Comparison of ENCODE assay signal across 9 cellular contexts in the genomic region with DNA sequence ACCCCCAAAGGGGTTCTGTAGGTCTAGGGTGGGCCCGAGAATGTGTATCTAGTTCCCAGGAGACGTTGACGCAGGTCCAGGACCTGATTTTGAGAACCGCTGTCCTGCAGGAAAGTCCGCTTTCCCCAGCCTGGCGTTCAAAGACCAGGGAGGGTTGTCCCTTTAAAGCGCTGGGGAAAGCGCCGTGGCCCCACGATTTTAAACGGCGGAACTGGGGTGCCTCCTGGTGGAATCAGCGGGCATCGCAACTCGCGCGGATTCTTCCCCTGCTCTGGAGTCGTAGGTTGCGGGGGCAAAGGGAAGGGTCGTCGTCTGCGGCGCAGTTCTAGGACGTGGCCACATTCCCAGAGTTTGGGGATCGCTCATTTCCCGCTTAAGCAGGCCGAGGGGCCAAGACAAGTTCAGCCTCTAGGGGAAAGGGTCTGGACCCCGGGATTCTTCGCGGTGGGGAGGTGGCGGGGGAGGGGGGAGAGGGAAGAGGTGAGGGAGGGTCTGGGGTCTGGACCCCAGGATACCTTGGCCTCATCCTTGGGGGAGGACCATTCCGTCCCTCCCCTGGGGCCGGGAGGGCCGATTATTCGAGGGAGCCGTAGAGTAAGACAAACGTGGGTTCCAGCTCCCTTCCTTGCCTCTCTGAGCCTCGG. TPM values are rescaled to one million over a fixed set of nuclear protein-coding genes. Genes with fewer than 3 reads are reported as not detected.
A peak's percentile ranks its signal among the peaks of the same experiment; 100 is the strongest.
DNase-seq lines count a peak whose midpoint lies in the region; ATAC-seq and TF ChIP-seq lines count a peak whose summit lies in the region.
"Had no signal": no experiment of that assay in that cellular context is flagged by ENCODE, and none has a peak within 500 bp of the region (broad histone marks: within the 10 kb centered on the region; RNA-seq: fewer than 3 reads in every experiment).

No MANE protein-coding gene starts in this region.

- H3K4me3 ChIP-seq in RWPE2 (ENCODE audit: severe bottlenecking) (no peak overlapping the region), thoracic aorta (peak overlapping the region; percentile 71)

- H3K27me3 Mint-ChIP-seq in Calu3 (ENCODE audit: unreplicated experiment) (peaks cover 85% of the 10 kb centered on the region), osteocyte (ENCODE audit: unreplicated experiment) (peaks cover 6% of the 10 kb centered on the region)

- intact Hi-C loops in Calu3 (cut with micrococcal nuclease; ENCODE audit: unreplicated experiment): loop anchor here (1.0 to 2.0 kb wide), 3 partner anchors 85 to 208 kb away; no protein-coding TSS in a partner anchor

- H3K4me1 Mint-ChIP-seq in Calu3 (ENCODE audit: low read depth, unreplicated experiment) (peaks cover 10% of the 10 kb centered on the region), osteocyte (ENCODE audit: unreplicated experiment) (peaks cover 29% of the 10 kb centered on the region)

- BruUV-seq in Calu3 (replicated peaks; lab: Mats Ljungman, UMichigan): no TSS peak

- CTCF ChIA-PET in Calu3 (lab: Charles Lee): interaction anchor here (1.5 to 2.6 kb wide), 3 partner anchors 85 to 207 kb away, joined by 5 to 9 read pairs (median 8); no protein-coding TSS in a partner anchor

- peak overlapping the region; percentile 10 for H3K4me3 Mint-ChIP-seq in Calu3 (ENCODE audit: low read depth, unreplicated experiment)
- peak overlapping the region; percentile 62 for H3K4me3 Mint-ChIP-seq in osteocyte (ENCODE audit: unreplicated experiment)

- H3K36me3 ChIP-seq in RWPE2 (ENCODE audit: low read depth): no peaks in the 10 kb centered on the region
- no peaks in the 10 kb centered on the region for H3K36me3 ChIP-seq in thoracic aorta

- peak; percentile 86 for DNase-seq in Calu3
- DNase-seq in KBM-7: peak; percentile 84
- peak; percentile 71 for DNase-seq in RWPE2 (ENCODE audit: low spot score)
- DNase-seq in activated naive CD4-positive, alpha-beta T cell (lab: John Stamatoyannopoulos, UW): peak; percentile 64 to 77 (median 70)
- DNase-seq in globus pallidus (ENCODE audit: low spot score): peak; percentile 71
- peak; percentile 94 for DNase-seq in osteocyte (ENCODE audit: extremely low spot score, unreplicated experiment)
- no peak for DNase-seq in thoracic aorta (ENCODE audit: low spot score)

- TF ChIP-seq CTCF in Calu3 (IDR thresholded peaks at IDR 0.05; ENCODE audit: unreplicated experiment) (peak; percentile 96), RWPE2 (IDR thresholded peaks at IDR 0.05; ENCODE audit: poor library complexity, severe bottlenecking) (peak; percentile 94), osteocyte (IDR thresholded peaks at IDR 0.05) (peak; percentile 91), thoracic aorta (IDR thresholded peaks at IDR 0.05) (peak; percentile 98)

- ATAC-seq in RWPE2 (ENCODE audit: low read depth) (peak; percentile 69), thoracic aorta (ENCODE audit: insufficient number of reproducible peaks, low FRiP score, low read depth) (no peak), HG02759 (IDR thresholded peaks at IDR 0.05; ENCODE audit: unreplicated experiment) (no peak)

- H3K36me3 Mint-ChIP-seq in Calu3 (ENCODE audit: insufficient read depth, unreplicated experiment) (no peaks in the 10 kb centered on the region), osteocyte (ENCODE audit: unreplicated experiment) (no peaks in the 10 kb centered on the region)

- H3K27me3 ChIP-seq in RWPE2 (ENCODE audit: insufficient read depth, poor library complexity, severe bottlenecking): no peaks in the 10 kb centered on the region
- H3K27me3 ChIP-seq in thoracic aorta (replicated peaks; ENCODE audit: insufficient read depth): no peaks in the 10 kb centered on the region

- H3K27ac ChIP-seq in RWPE2 (ENCODE audit: poor library complexity, severe bottlenecking): no peak overlapping the region
- H3K27ac ChIP-seq in thoracic aorta: peak overlapping the region in 1 of 2 donors; percentile 56

- in situ Hi-C loops in KBM-7 (cut with MboI; ENCODE audit: low pct_unique_long_range_greater_than_20kb, low sequenced_read_pairs): no loop called here

- no peak overlapping the region for H3K27ac Mint-ChIP-seq in Calu3 (ENCODE audit: unreplicated experiment)
- no peak overlapping the region for H3K27ac Mint-ChIP-seq in osteocyte (ENCODE audit: unreplicated experiment)

- H3K4me1 ChIP-seq in RWPE2 (ENCODE audit: insufficient read depth, poor library complexity, severe bottlenecking) (no peaks in the 10 kb centered on the region), thoracic aorta (ENCODE audit: control insufficient read depth in 1 of 2, low read depth in 2 of 2) (peaks cover 20 to 48% of the 10 kb centered on the region in 2 donors)

- H3K9me3 Mint-ChIP-seq in Calu3 (ENCODE audit: low read depth, unreplicated experiment) (no peaks in the 10 kb centered on the region), osteocyte (ENCODE audit: unreplicated experiment) (no peaks in the 10 kb centered on the region)

- no peaks in the 10 kb centered on the region for H3K9me3 ChIP-seq in RWPE2 (ENCODE audit: severe bottlenecking)
- no peaks in the 10 kb centered on the region for H3K9me3 ChIP-seq in thoracic aorta

RNA-seq across cellular contexts. Expression of a gene that starts 7.7 kb away (rescaled TPM):
- total RNA-seq in Calu3 (2022) (not detected in 2 replicates), osteocyte (2.5 TPM in 2 replicates), thoracic aorta (1 to 10 TPM; 4.4 to 4.9 TPM)

RNA-seq across cellular contexts. Expression of a gene that starts 16.6 kb away (rescaled TPM):
- total RNA-seq in Calu3 (2022) (0.49 and 0.61 TPM in 2 replicates), osteocyte (10.3 and 10.8 TPM in 2 replicates), thoracic aorta (10 to 100 TPM in 1 of 2 donors, 1 to 10 TPM in 1; 5.1 to 14.6 TPM)

RNA-seq across cellular contexts. Expression of a gene that starts 59.2 kb away (rescaled TPM):
- total RNA-seq in Calu3 (2022): not detected in 2 replicates
- 0.11 TPM in 1 of 2 replicates, not detected in the other for total RNA-seq in osteocyte
- 1 to 10 TPM; 1.2 to 5.2 TPM for total RNA-seq in thoracic aorta
- total RNA-seq: dermis microvascular lymphatic vessel endothelial cell had no signal
